In the genomic region with DNA sequence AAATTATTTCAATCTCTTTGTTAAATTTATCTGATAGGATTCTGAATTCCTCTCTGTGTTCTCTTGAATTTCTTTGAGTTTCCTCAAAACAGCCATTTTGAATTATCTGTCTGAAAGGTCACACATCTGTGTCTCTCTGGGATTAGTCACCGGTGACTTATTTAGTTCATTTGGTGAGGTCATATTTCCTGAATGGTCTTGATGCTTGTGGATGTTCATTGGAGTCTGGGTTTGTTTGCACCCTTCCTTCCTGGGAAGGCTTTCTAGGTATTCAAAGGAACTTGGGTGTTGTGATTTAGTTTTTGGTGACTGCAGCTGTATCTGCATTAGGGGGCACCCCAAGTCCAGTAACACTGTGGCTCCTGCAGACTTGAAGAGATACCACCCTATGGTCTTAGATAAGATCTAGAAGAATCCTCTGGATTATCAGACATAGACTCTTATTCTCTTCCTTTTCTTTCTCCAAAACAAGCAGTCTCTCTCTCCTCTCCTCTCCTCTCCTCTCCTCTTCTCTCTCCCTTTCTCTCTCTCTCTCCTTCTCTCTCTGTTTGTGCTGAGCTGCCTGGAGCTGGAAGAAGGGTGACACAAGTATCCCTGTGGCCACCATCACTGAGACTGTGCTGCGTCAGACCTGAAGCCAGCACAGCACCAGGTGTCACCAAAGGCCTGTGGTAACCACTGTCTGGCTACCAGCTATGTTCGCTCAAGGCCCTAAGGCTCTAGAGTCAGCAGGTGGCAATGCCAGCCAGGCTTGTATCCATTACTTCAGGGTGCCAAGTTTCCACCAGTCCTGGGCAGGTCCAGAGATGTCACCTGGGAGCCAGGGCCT, we compare ENCODE assay signal across 22 cellular contexts. TPM values are rescaled to one million over a fixed set of nuclear protein-coding genes. Genes with fewer than 3 reads are reported as not detected.
DNase-seq lines count a peak whose midpoint lies in the region; ATAC-seq, FAIRE-seq and TF ChIP-seq lines count a peak whose summit lies in the region.
"Had no signal": no experiment of that assay in that cellular context is flagged by ENCODE, and none has a peak within 500 bp of the region (broad histone marks: within the 10 kb centered on the region; RNA-seq: fewer than 3 reads in every experiment).

No MANE protein-coding gene starts in this region.

- TF ChIP-seq POLR2A in GM12892 (IDR thresholded peaks at IDR 0.05; ENCODE audit: low read depth, low read length), result no peak

- DNase-seq in DMS53 (lab: John Stamatoyannopoulos, UW) (peak; percentile 22), DMS53 treated with DMSO at 0.1 percent for 48 hours (lab: John Stamatoyannopoulos, UW; ENCODE audit: unreplicated experiment) (no peak), fibroblast of peridontal ligament (ENCODE audit: extremely low read depth) (peak; percentile 21), substantia nigra (lab: John Stamatoyannopoulos, UW) (no peak), SHP77 treated with DMSO at 0.1 percent for 48 hours (lab: John Stamatoyannopoulos, UW) (no peak), GM12892 (ENCODE audit: insufficient read length) (no peak)
- peak; percentile 31 for DNase-seq in activated CD8-positive, alpha-beta T cell treated with anti-CD3 and anti-CD28 coated beads, Interleukin-2, amount 10 ng/mL, durations not matched to agents 7 days and 5 days
- DNase-seq: amniotic stem cell, Karpas-422, mammary epithelial cell, NCI-H1436, psoas muscle, trophoblast cell had no signal

- peaks cover 14% of the 10 kb centered on the region for H3K9me3 Mint-ChIP-seq in activated CD8-positive, alpha-beta T cell treated with anti-CD3 and anti-CD28 coated beads, Interleukin-2, amount 10 ng/mL, durations not matched to agents 7 days and 5 days (ENCODE audit: insufficient read depth)
- H3K9me3 Mint-ChIP-seq: natural killer cell treated with Interleukin-12 subunit alpha and Interleukin-12 subunit beta and Interleukin-15 and Interleukin-18, amount 100 ng/mL, for 72 hours had no signal

- H3K27ac ChIP-seq in substantia nigra (ENCODE audit: low read depth, low read length, poor library complexity, severe bottlenecking), result peak overlapping the region; percentile 99
- H3K27ac ChIP-seq: 22Rv1, BLaER1, psoas muscle had no signal

- no peak for FAIRE-seq in GM12892 (lab: Jason Lieb, UNC)
- FAIRE-seq: D721Med had no signal

- peaks cover 3% of the 10 kb centered on the region for H3K4me1 Mint-ChIP-seq in activated CD8-positive, alpha-beta T cell treated with anti-CD3 and anti-CD28 coated beads, Interleukin-2, amount 10 ng/mL, durations not matched to agents 7 days and 5 days (ENCODE audit: low read depth)
- H3K4me1 Mint-ChIP-seq: WTC11 had no signal

- H3K4me3 Mint-ChIP-seq in activated CD8-positive, alpha-beta T cell treated with anti-CD3 and anti-CD28 coated beads, Interleukin-2, amount 10 ng/mL, durations not matched to agents 7 days and 5 days, result no peak overlapping the region
- H3K4me3 Mint-ChIP-seq: natural killer cell treated with Interleukin-12 subunit alpha and Interleukin-12 subunit beta and Interleukin-15 and Interleukin-18, amount 100 ng/mL, for 72 hours; T-helper 1 cell treated with Interleukin-12 subunit alpha and Interleukin-12 subunit beta and Interleukin-4 antibody, amounts not matched to agents 30 μg/mL and 1 μg/mL, for 36 hours; WTC11 had no signal

- H3K27me3 Mint-ChIP-seq in activated CD8-positive, alpha-beta T cell treated with anti-CD3 and anti-CD28 coated beads, Interleukin-2, amount 10 ng/mL, durations not matched to agents 7 days and 5 days (ENCODE audit: low read depth), result peaks cover 9% of the 10 kb centered on the region

- H3K36me3 Mint-ChIP-seq in activated CD8-positive, alpha-beta T cell treated with anti-CD3 and anti-CD28 coated beads, Interleukin-2, amount 10 ng/mL, durations not matched to agents 7 days and 5 days (ENCODE audit: low read depth), result peaks cover 5% of the 10 kb centered on the region

- POLR2A ChIA-PET in activated CD8-positive, alpha-beta T cell treated with anti-CD3 and anti-CD28 coated beads, Interleukin-2, amount 10 ng/mL, durations not matched to agents 7 days and 5 days (lab: Charles Lee), result no interaction called here

- CTCF ChIA-PET in activated CD8-positive, alpha-beta T cell treated with anti-CD3 and anti-CD28 coated beads, Interleukin-2, amount 10 ng/mL, durations not matched to agents 7 days and 5 days (lab: Charles Lee), result interaction anchor here (0.9 to 1.3 kb wide), 4 partner anchors 13 to 42 kb away, joined by 3 to 5 read pairs (median 4); no protein-coding TSS in a partner anchor

- no peak for ATAC-seq in activated CD8-positive, alpha-beta T cell treated with anti-CD3 and anti-CD28 coated beads, Interleukin-2, amount 10 ng/mL, durations not matched to agents 7 days and 5 days
- ATAC-seq in GM18517 (IDR thresholded peaks at IDR 0.05; ENCODE audit: unreplicated experiment), result no peak
- ATAC-seq: natural killer cell treated with Interleukin-12 subunit alpha and Interleukin-12 subunit beta and Interleukin-15 and Interleukin-18, amount 100 ng/mL, for 72 hours; psoas muscle; WTC11 had no signal

- H3K27ac Mint-ChIP-seq in activated CD8-positive, alpha-beta T cell treated with anti-CD3 and anti-CD28 coated beads, Interleukin-2, amount 10 ng/mL, durations not matched to agents 7 days and 5 days, result no peak overlapping the region
- H3K27ac Mint-ChIP-seq: natural killer cell treated with Interleukin-12 subunit alpha and Interleukin-12 subunit beta and Interleukin-15 and Interleukin-18, amount 100 ng/mL, for 72 hours; T-helper 1 cell treated with Interleukin-12 subunit alpha and Interleukin-12 subunit beta and Interleukin-4 antibody, amounts not matched to agents 30 μg/mL and 1 μg/mL, for 36 hours; WTC11 had no signal

RNA-seq across cellular contexts. Expression of gene HEPN1, which starts 3.3 kb away (rescaled TPM):
- not detected for total RNA-seq in activated CD8-positive, alpha-beta T cell treated with anti-CD3 and anti-CD28 coated beads, Interleukin-2, amount 10 ng/mL, durations not matched to agents 7 days and 5 days
- polyA plus RNA-seq in GM12892 (2012; ENCODE audit: missing spikeins), result not detected
- total RNA-seq: activated CD8-positive, alpha-beta memory T cell treated with anti-CD3 and anti-CD28 coated beads for 36 hours; cerebellum; mammary epithelial cell; natural killer cell treated with Interleukin-12 subunit alpha and Interleukin-12 subunit beta and Interleukin-15 and Interleukin-18, amount 100 ng/mL, for 72 hours; psoas muscle; WTC11 had no signal
- polyA plus RNA-seq: mammary epithelial cell had no signal

RNA-seq across cellular contexts. Expression of gene ROBO4, which starts 18.1 kb away (rescaled TPM):
- total RNA-seq in activated CD8-positive, alpha-beta T cell treated with anti-CD3 and anti-CD28 coated beads, Interleukin-2, amount 10 ng/mL, durations not matched to agents 7 days and 5 days, result under 1 TPM in 1 of 2 experiments, not detected in 1; 0.05 TPM
- not detected for polyA plus RNA-seq in GM12892 (2012; ENCODE audit: missing spikeins)
- total RNA-seq: activated CD8-positive, alpha-beta memory T cell treated with anti-CD3 and anti-CD28 coated beads for 36 hours; natural killer cell treated with Interleukin-12 subunit alpha and Interleukin-12 subunit beta and Interleukin-15 and Interleukin-18, amount 100 ng/mL, for 72 hours had no signal

RNA-seq across cellular contexts. Expression of gene HEPACAM, which starts 20.1 kb away (rescaled TPM):
- total RNA-seq in activated CD8-positive, alpha-beta T cell treated with anti-CD3 and anti-CD28 coated beads, Interleukin-2, amount 10 ng/mL, durations not matched to agents 7 days and 5 days, result not detected
- not detected for polyA plus RNA-seq in GM12892 (2012; ENCODE audit: missing spikeins)
- total RNA-seq: activated CD8-positive, alpha-beta memory T cell treated with anti-CD3 and anti-CD28 coated beads for 36 hours; natural killer cell treated with Interleukin-12 subunit alpha and Interleukin-12 subunit beta and Interleukin-15 and Interleukin-18, amount 100 ng/mL, for 72 hours; WTC11 had no signal

RNA-seq across cellular contexts. Expression of gene CCDC15, which starts 38.2 kb away (rescaled TPM):
- 1 to 10 TPM; 7.7 to 8.8 TPM for total RNA-seq in activated CD8-positive, alpha-beta T cell treated with anti-CD3 and anti-CD28 coated beads, Interleukin-2, amount 10 ng/mL, durations not matched to agents 7 days and 5 days
- polyA plus RNA-seq in GM12892 (2012; ENCODE audit: missing spikeins), result 3.1 TPM

RNA-seq across cellular contexts. Expression of gene ROBO3, which starts 50.5 kb away (rescaled TPM):
- 10 to 100 TPM in 1 of 2 experiments, 1 to 10 TPM in 1; 9.4 to 10.5 TPM for total RNA-seq in activated CD8-positive, alpha-beta T cell treated with anti-CD3 and anti-CD28 coated beads, Interleukin-2, amount 10 ng/mL, durations not matched to agents 7 days and 5 days
- 1.0 TPM for polyA plus RNA-seq in GM12892 (2012; ENCODE audit: missing spikeins)

Comparison
In these comparisons a context has a peak if more than half of its experiments do, and no peak if none do; other contexts are left out.
1. DNase-seq: peak in DMS53 (single experiment), activated CD8-positive, alpha-beta T cell treated with anti-CD3 and anti-CD28 coated beads, Interleukin-2, amount 10 ng/mL, durations not matched to agents 7 days and 5 days (single experiment) and fibroblast of peridontal ligament (single experiment); none in DMS53 treated with DMSO at 0.1 percent for 48 hours (single experiment), substantia nigra (0 of 49), SHP77 treated with DMSO at 0.1 percent for 48 hours (single experiment) and GM12892 (single experiment).